ENCODE assay signal across 8 cellular contexts in the genomic region with DNA sequence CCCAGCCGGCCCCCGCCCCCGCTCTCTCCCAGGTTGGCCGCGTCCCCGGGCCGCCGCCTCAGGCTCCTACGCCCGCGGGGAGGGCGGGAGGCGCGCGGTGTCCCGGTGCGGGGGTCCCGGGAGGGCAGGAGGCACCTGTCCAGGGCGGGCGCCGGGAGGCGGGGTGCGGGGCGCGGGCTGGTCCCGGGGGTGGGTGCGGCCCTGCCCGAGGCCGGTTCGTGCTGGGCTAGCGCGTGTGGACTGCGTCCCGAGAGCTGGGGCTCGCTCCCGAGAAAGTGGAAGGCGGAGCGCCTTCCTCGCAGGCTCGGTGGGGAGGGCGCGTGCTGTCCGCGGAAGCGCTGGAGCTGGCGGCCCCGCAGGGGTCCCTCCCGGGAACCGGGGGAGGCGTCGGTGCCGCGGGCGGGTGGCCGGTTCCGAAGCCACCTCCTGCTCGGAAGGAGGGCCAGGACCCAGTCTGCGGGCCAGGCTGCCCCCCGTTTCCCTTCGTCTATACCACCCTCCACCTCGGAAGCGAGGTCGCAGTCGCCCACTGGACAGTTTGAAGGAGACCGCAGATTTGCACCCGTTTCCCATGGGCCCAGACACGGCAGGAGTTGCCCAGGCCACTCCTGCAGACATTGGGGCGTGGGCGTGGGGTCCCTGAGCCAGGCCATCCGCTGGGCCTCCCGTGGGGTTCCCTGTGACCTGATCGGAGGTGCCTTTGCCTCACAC. TPM values are rescaled to one million over a fixed set of nuclear protein-coding genes. Genes with fewer than 3 reads are reported as not detected.
DNase-seq lines count a peak whose midpoint lies in the region; ATAC-seq and TF ChIP-seq lines count a peak whose summit lies in the region.

No MANE protein-coding gene starts in this region.

- no peak overlapping the region for H3K27ac Mint-ChIP-seq in activated naive CD8-positive, alpha-beta T cell treated with anti-CD3 and anti-CD28 coated beads, Interleukin-2, amount 50 U/mL, for 24 hours

- H3K36me3 ChIP-seq in iPS-18a (ENCODE audit: control insufficient read depth, low read depth, low read length) (no peaks in the 10 kb centered on the region), skeletal muscle tissue (ENCODE audit: control insufficient read depth in 3 of 3, insufficient read depth in 3 of 3, low read length in 3 of 3) (peaks cover 0 to 5% (median 0%) of the 10 kb centered on the region in 3 donors)

- peak overlapping the region; percentile 71 for H3K4me3 ChIP-seq in iPS-18a (ENCODE audit: low read length)
- peak overlapping the region; percentile 50 to 77 (median 76) for H3K4me3 ChIP-seq in skeletal muscle tissue (ENCODE audit: low read length in 3 of 3)

- H3K4me3 Mint-ChIP-seq in activated naive CD8-positive, alpha-beta T cell treated with anti-CD3 and anti-CD28 coated beads, Interleukin-2, amount 50 U/mL, for 24 hours = peak overlapping the region; percentile 86

- H3K36me3 Mint-ChIP-seq in activated naive CD8-positive, alpha-beta T cell treated with anti-CD3 and anti-CD28 coated beads, Interleukin-2, amount 50 U/mL, for 24 hours (ENCODE audit: low read depth) = peaks cover 17% of the 10 kb centered on the region

- CTCF ChIA-PET in GM10248 (lab: Yijun Ruan, JAX) = interaction anchor here (0.9 to 1.0 kb wide), 2 partner anchors 19 to 90 kb away, joined by 3 read pairs; no protein-coding TSS in a partner anchor

- H3K27me3 ChIP-seq in iPS-18a (ENCODE audit: control insufficient read depth, insufficient read depth, low read length) = no peaks in the 10 kb centered on the region
- no peaks in the 10 kb centered on the region for H3K27me3 ChIP-seq in skeletal muscle tissue (ENCODE audit: control insufficient read depth in 3 of 3, insufficient read depth in 3 of 3, low read length in 3 of 3)

- peaks cover 45% of the 10 kb centered on the region for H3K4me1 Mint-ChIP-seq in activated naive CD8-positive, alpha-beta T cell treated with anti-CD3 and anti-CD28 coated beads, Interleukin-2, amount 50 U/mL, for 24 hours

- POLR2A ChIA-PET in GM10248 (lab: Yijun Ruan, JAX) = interaction anchor here (0.5 to 0.9 kb wide), 2 partner anchors 26 to 204 kb away, joined by 3 to 5 read pairs; no protein-coding TSS in a partner anchor

- no peak for TF ChIP-seq CTCF in 22Rv1 (IDR thresholded peaks at IDR 0.05)
- no peak for TF ChIP-seq CTCF in GM10248 (IDR thresholded peaks at IDR 0.05; ENCODE audit: control extremely low read depth, extremely low read depth, low read depth, missing control alignments)

- H3K27me3 Mint-ChIP-seq in activated naive CD8-positive, alpha-beta T cell treated with anti-CD3 and anti-CD28 coated beads, Interleukin-2, amount 50 U/mL, for 24 hours = peaks cover 2% of the 10 kb centered on the region

- peak overlapping the region; percentile 22 for H3K9ac ChIP-seq in iPS-18a (ENCODE audit: low read length)
- H3K9ac ChIP-seq in skeletal muscle tissue (ENCODE audit: low read depth in 1 of 3, low read length in 3 of 3) = peak overlapping the region; percentile 54 to 83 (median 78)

- ATAC-seq in activated naive CD8-positive, alpha-beta T cell treated with anti-CD3 and anti-CD28 coated beads, Interleukin-2, amount 50 U/mL, for 24 hours = no peak

- H3K9me3 ChIP-seq in iPS-18a (ENCODE audit: control insufficient read depth, low read depth, low read length) (no peaks in the 10 kb centered on the region), skeletal muscle tissue (ENCODE audit: control insufficient read depth in 3 of 3, low read length in 3 of 3) (no peaks in the 10 kb centered on the region)

- peaks cover 9% of the 10 kb centered on the region for H3K4me1 ChIP-seq in iPS-18a (ENCODE audit: control insufficient read depth, low read depth, low read length)
- H3K4me1 ChIP-seq in skeletal muscle tissue (ENCODE audit: control insufficient read depth in 3 of 3, insufficient read depth in 3 of 3, low read length in 3 of 3) = peaks cover 45 to 65% (median 49%) of the 10 kb centered on the region in 3 donors

- DNase-seq in GM10248 (ENCODE audit: extremely low spot score) = peak; percentile 50
- DNase-seq in HK-2 (ENCODE audit: unreplicated experiment) = peak; percentile 30
- peak; percentile 18 for DNase-seq in activated naive CD8-positive, alpha-beta T cell treated with anti-CD3 and anti-CD28 coated beads, Interleukin-2, amount 50 U/mL, for 24 hours
- no peak for DNase-seq in mucosa of gallbladder (ENCODE audit: low spot score)
- DNase-seq in T1000 (lab: John Stamatoyannopoulos, UW) = no peak

- H3K9me3 Mint-ChIP-seq in activated naive CD8-positive, alpha-beta T cell treated with anti-CD3 and anti-CD28 coated beads, Interleukin-2, amount 50 U/mL, for 24 hours = no peaks in the 10 kb centered on the region

- H3K27ac ChIP-seq in 22Rv1 (peak overlapping the region; percentile 85), iPS-18a (ENCODE audit: low read length) (no peak overlapping the region), skeletal muscle tissue (ENCODE audit: low read depth, low read length) (no peak overlapping the region)

RNA-seq across cellular contexts. Expression of a gene that starts 0.6 kb away (rescaled TPM):
- 31.3 TPM for total RNA-seq in skeletal muscle tissue
- total RNA-seq in mucosa of gallbladder = 94.0 TPM

RNA-seq across cellular contexts. Expression of a gene that starts 1.0 kb away (rescaled TPM):
- total RNA-seq in skeletal muscle tissue (2.1 TPM), mucosa of gallbladder (8.5 TPM)

Comparison
In these comparisons a context has a peak if more than half of its experiments do, and no peak if none do; other contexts are left out.
1. DNase-seq: peak in GM10248 (single experiment), HK-2 (single experiment) and activated naive CD8-positive, alpha-beta T cell treated with anti-CD3 and anti-CD28 coated beads, Interleukin-2, amount 50 U/mL, for 24 hours (single experiment); none in mucosa of gallbladder (single experiment) and T1000 (single experiment).